27 cellular contexts compared by ENCODE assay signal in genomic region chr15:65231306-65231705, GRCh38.
"Had no signal": no experiment of that assay in that cellular context is flagged by ENCODE, and none has a peak within 500 bp of the region (broad histone marks: within the 10 kb centered on the region; RNA-seq: fewer than 3 reads in every experiment).

No MANE protein-coding gene starts in this region.

- H3K27ac Mint-ChIP-seq: naive thymus-derived CD8-positive, alpha-beta T cell; natural killer cell treated with Interleukin-12 subunit alpha and Interleukin-12 subunit beta and Interleukin-15 and Interleukin-18, amount 100 ng/mL, for 72 hours; nephron progenitor cell; stimulated activated effector memory CD8-positive, alpha-beta T cell treated with anti-CD3 and anti-CD28 coated beads, Interleukin-12 subunit alpha, Interleukin-12 subunit beta, amount 100 ng/mL, for 72 hours; stimulated activated naive B cell treated with anti-CD40 and anti-IgM and Interleukin-4, amounts not matched to agents 10 μg/mL and 1 μg/mL and 100 μg/mL, for 72 hours; stimulated activated naive CD8-positive, alpha-beta T cell treated with anti-CD3 and anti-CD28 coated beads, Interleukin-15, Interleukin-2, amounts not matched to agents 100 ng/mL and 50 ng/mL, for 24 hours had no signal

- DNase-seq: naive thymus-derived CD8-positive, alpha-beta T cell; nephron progenitor cell; nucleus accumbens; pancreas; psoas muscle; right cardiac atrium; right lobe of liver; stimulated activated CD4-positive, alpha-beta T cell treated with anti-CD3 and anti-CD28 coated beads, Interleukin-15, amount 100 ng/mL, for 24 hours; stimulated activated CD4-positive, alpha-beta T cell treated with anti-CD3 and anti-CD28 coated beads, Interleukin-2, amount 100 ng/mL, for 24 hours; stimulated activated CD4-positive, alpha-beta T cell treated with anti-CD3 and anti-CD28 coated beads, Interleukin-2, amount 100 ng/mL, for 48 hours; stimulated activated CD4-positive, alpha-beta T cell treated with anti-CD3 and anti-CD28 coated beads, Interleukin-4, amount 100 ng/mL, for 24 hours; stimulated activated naive B cell treated with anti-CD40 and anti-IgM and Interleukin-4, amounts not matched to agents 10 μg/mL and 1 μg/mL and 100 μg/mL, for 72 hours; stimulated activated naive CD4-positive, alpha-beta T cell treated with Interleukin-2 at 50 U/mL for 16 hours; stomach; thyroid gland; trophoblast cell; upper lobe of left lung had no signal

- H3K27ac ChIP-seq: neutrophil, pancreas, psoas muscle, right lobe of liver, skin epidermis, stomach, thoracic aorta, thyroid gland, tibial nerve, upper lobe of left lung, vagina had no signal

- H3K36me3 Mint-ChIP-seq: natural killer cell treated with Interleukin-12 subunit alpha and Interleukin-12 subunit beta and Interleukin-15 and Interleukin-18, amount 100 ng/mL, for 72 hours; stimulated activated effector memory CD8-positive, alpha-beta T cell treated with anti-CD3 and anti-CD28 coated beads, Interleukin-12 subunit alpha, Interleukin-12 subunit beta, amount 100 ng/mL, for 72 hours; stimulated activated naive B cell treated with anti-CD40 and anti-IgM and Interleukin-4, amounts not matched to agents 10 μg/mL and 1 μg/mL and 100 μg/mL, for 72 hours had no signal

- H3K27me3 ChIP-seq: neutrophil, pancreas, right lobe of liver, stomach, thyroid gland, tibial nerve, upper lobe of left lung, vagina had no signal

- H3K4me1 Mint-ChIP-seq: naive thymus-derived CD8-positive, alpha-beta T cell; neural crest cell; stimulated activated effector memory CD8-positive, alpha-beta T cell treated with anti-CD3 and anti-CD28 coated beads, Interleukin-12 subunit alpha, Interleukin-12 subunit beta, amount 100 ng/mL, for 72 hours; stimulated activated naive B cell treated with anti-CD40 and anti-IgM and Interleukin-4, amounts not matched to agents 10 μg/mL and 1 μg/mL and 100 μg/mL, for 72 hours had no signal

- H3K27me3 Mint-ChIP-seq: naive thymus-derived CD8-positive, alpha-beta T cell; natural killer cell treated with Interleukin-12 subunit alpha and Interleukin-12 subunit beta and Interleukin-15 and Interleukin-18, amount 100 ng/mL, for 72 hours; stimulated activated naive B cell treated with anti-CD40 and anti-IgM and Interleukin-4, amounts not matched to agents 10 μg/mL and 1 μg/mL and 100 μg/mL, for 72 hours; stimulated activated naive CD8-positive, alpha-beta T cell treated with anti-CD3 and anti-CD28 coated beads, Interleukin-15, Interleukin-2, amounts not matched to agents 100 ng/mL and 50 ng/mL, for 24 hours had no signal

- ATAC-seq: naive thymus-derived CD8-positive, alpha-beta T cell; natural killer cell treated with Interleukin-12 subunit alpha and Interleukin-12 subunit beta and Interleukin-15 and Interleukin-18, amount 100 ng/mL, for 72 hours; pancreas; psoas muscle; right cardiac atrium; right lobe of liver; stimulated activated effector memory CD8-positive, alpha-beta T cell treated with anti-CD3 and anti-CD28 coated beads, Interleukin-12 subunit alpha, Interleukin-12 subunit beta, amount 100 ng/mL, for 72 hours; stimulated activated naive B cell treated with anti-CD40 and anti-IgM and Interleukin-4, amounts not matched to agents 10 μg/mL and 1 μg/mL and 100 μg/mL, for 72 hours had no signal

- H3K9me3 Mint-ChIP-seq: naive thymus-derived CD8-positive, alpha-beta T cell; natural killer cell treated with Interleukin-12 subunit alpha and Interleukin-12 subunit beta and Interleukin-15 and Interleukin-18, amount 100 ng/mL, for 72 hours; nephron progenitor cell; neural crest cell; stimulated activated effector memory CD8-positive, alpha-beta T cell treated with anti-CD3 and anti-CD28 coated beads, Interleukin-12 subunit alpha, Interleukin-12 subunit beta, amount 100 ng/mL, for 72 hours; stimulated activated naive B cell treated with anti-CD40 and anti-IgM and Interleukin-4, amounts not matched to agents 10 μg/mL and 1 μg/mL and 100 μg/mL, for 72 hours; stimulated activated naive CD8-positive, alpha-beta T cell treated with anti-CD3 and anti-CD28 coated beads, Interleukin-15, Interleukin-2, amounts not matched to agents 100 ng/mL and 50 ng/mL, for 24 hours had no signal

- H3K4me1 ChIP-seq: pancreas, psoas muscle, right lobe of liver, stomach, thyroid gland, upper lobe of left lung, vagina had no signal

- H3K4me3 ChIP-seq: pancreas, psoas muscle, right lobe of liver, skin epidermis, stomach, thoracic aorta, thyroid gland, tibial nerve, upper lobe of left lung, vagina had no signal

- H3K9me3 ChIP-seq: neutrophil, pancreas, psoas muscle, right lobe of liver, stomach, thoracic aorta, thyroid gland, tibial nerve, upper lobe of left lung, vagina had no signal

- FAIRE-seq: pancreas, urothelium cell line had no signal

- H3K4me3 Mint-ChIP-seq: naive thymus-derived CD8-positive, alpha-beta T cell; natural killer cell treated with Interleukin-12 subunit alpha and Interleukin-12 subunit beta and Interleukin-15 and Interleukin-18, amount 100 ng/mL, for 72 hours; nephron progenitor cell; neural crest cell; stimulated activated effector memory CD8-positive, alpha-beta T cell treated with anti-CD3 and anti-CD28 coated beads, Interleukin-12 subunit alpha, Interleukin-12 subunit beta, amount 100 ng/mL, for 72 hours; stimulated activated naive B cell treated with anti-CD40 and anti-IgM and Interleukin-4, amounts not matched to agents 10 μg/mL and 1 μg/mL and 100 μg/mL, for 72 hours; stimulated activated naive CD8-positive, alpha-beta T cell treated with anti-CD3 and anti-CD28 coated beads, Interleukin-15, Interleukin-2, amounts not matched to agents 100 ng/mL and 50 ng/mL, for 24 hours had no signal

- H3K36me3 ChIP-seq: neutrophil, pancreas, right lobe of liver, stomach, thoracic aorta, thyroid gland, upper lobe of left lung, vagina had no signal
